ENCODE assay signal across 22 cellular contexts in the genomic region with DNA sequence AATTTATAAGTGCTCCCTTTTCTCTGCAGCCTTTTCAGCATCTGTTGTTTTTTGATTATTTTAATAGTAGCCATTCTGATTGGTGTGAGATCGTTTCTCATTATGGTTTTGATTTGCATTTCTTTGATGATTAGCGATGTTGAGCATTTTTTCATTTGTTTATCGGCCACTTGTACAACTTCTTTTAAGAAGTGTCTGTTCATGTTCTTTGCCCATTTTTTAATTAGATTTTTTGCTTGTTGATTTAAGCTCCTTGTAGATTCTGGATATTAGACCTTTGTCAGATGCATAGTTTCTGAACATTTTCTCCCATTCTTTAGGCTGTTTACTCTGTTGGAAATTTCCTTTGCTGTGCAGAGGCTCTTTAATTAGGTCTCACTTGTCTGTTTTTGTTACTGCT. TPM values are rescaled to one million over a fixed set of nuclear protein-coding genes. Genes with fewer than 3 reads are reported as not detected.
A peak's percentile ranks its signal among the peaks of the same experiment; 100 is the strongest.
DNase-seq lines count a peak whose midpoint lies in the region; ATAC-seq lines count a peak whose summit lies in the region.
"Had no signal": no experiment of that assay in that cellular context is flagged by ENCODE, and none has a peak within 500 bp of the region (broad histone marks: within the 10 kb centered on the region; RNA-seq: fewer than 3 reads in every experiment).

No MANE protein-coding gene starts in this region.

- H3K27ac Mint-ChIP-seq in activated CD4-positive, alpha-beta T cell treated with anti-CD3 and anti-CD28 coated beads for 36 hours, result peak overlapping the region; percentile 80
- H3K27ac Mint-ChIP-seq in stimulated activated naive CD8-positive, alpha-beta T cell treated with anti-CD3 and anti-CD28 coated beads, Interleukin-15, Interleukin-2, amounts not matched to agents 100 ng/mL and 50 ng/mL, for 24 hours, result peak overlapping the region; percentile 45
- H3K27ac Mint-ChIP-seq in central memory CD8-positive, alpha-beta T cell (ENCODE audit: low read depth), result peak overlapping the region; percentile 95
- H3K27ac Mint-ChIP-seq: IgD-negative memory B cell had no signal

- H3K27me3 Mint-ChIP-seq in activated CD4-positive, alpha-beta T cell treated with anti-CD3 and anti-CD28 coated beads for 36 hours, result no peaks in the 10 kb centered on the region
- no peaks in the 10 kb centered on the region for H3K27me3 Mint-ChIP-seq in stimulated activated naive CD8-positive, alpha-beta T cell treated with anti-CD3 and anti-CD28 coated beads, Interleukin-15, Interleukin-2, amounts not matched to agents 100 ng/mL and 50 ng/mL, for 24 hours
- no peaks in the 10 kb centered on the region for H3K27me3 Mint-ChIP-seq in central memory CD8-positive, alpha-beta T cell

- H3K36me3 Mint-ChIP-seq in activated CD4-positive, alpha-beta T cell treated with anti-CD3 and anti-CD28 coated beads for 36 hours (ENCODE audit: low read depth), result peaks cover 36% of the 10 kb centered on the region
- H3K36me3 Mint-ChIP-seq in stimulated activated naive CD8-positive, alpha-beta T cell treated with anti-CD3 and anti-CD28 coated beads, Interleukin-15, Interleukin-2, amounts not matched to agents 100 ng/mL and 50 ng/mL, for 24 hours (ENCODE audit: low read depth), result peaks cover 34% of the 10 kb centered on the region
- H3K36me3 Mint-ChIP-seq in central memory CD8-positive, alpha-beta T cell (ENCODE audit: insufficient read depth), result peaks cover 37% of the 10 kb centered on the region

- CTCF ChIA-PET in activated CD4-positive, alpha-beta T cell treated with anti-CD3 and anti-CD28 coated beads for 36 hours (lab: Charles Lee), result interaction anchor here (2.1 to 2.5 kb wide), 3 partner anchors 10 to 16 kb away, joined by 5 to 8 read pairs (median 7); no protein-coding TSS in a partner anchor

- intact Hi-C loops in activated CD4-positive, alpha-beta T cell treated with anti-CD3 and anti-CD28 coated beads for 36 hours (cut with DNase I, micrococcal nuclease), result loop anchor here in 1 of 2 experiments (10.0 kb wide), 3 partner anchors 1042 to 1232 kb away; no protein-coding TSS in a partner anchor

- DNase-seq in activated CD4-positive, alpha-beta T cell treated with anti-CD3 and anti-CD28 coated beads for 36 hours, result no peak
- no peak for DNase-seq in activated CD4-positive, alpha-beta T cell treated with anti-CD3 and anti-CD28 coated beads, Interleukin-2, amount 50 U/mL, for 4 hours
- no peak for DNase-seq in stimulated activated naive CD8-positive, alpha-beta T cell treated with anti-CD3 and anti-CD28 coated beads, Interleukin-15, Interleukin-2, amounts not matched to agents 100 U/mL and 50 U/mL, for 24 hours
- no peak for DNase-seq in central memory CD8-positive, alpha-beta T cell (ENCODE audit: low spot score in 2 of 2)
- DNase-seq in HK-2 (ENCODE audit: unreplicated experiment) (no peak), pons (ENCODE audit: low spot score) (no peak), H4 (ENCODE audit: low spot score) (no peak)
- DNase-seq: Calu3, GM23248, Karpas-422, NCI-H1417 treated with DMSO at 0.1 percent for 48 hours, NCI-H187 treated with DMSO at 0.1 percent for 48 hours, NCI-H2227 treated with DMSO at 0.1 percent for 48 hours, NCI-H510A treated with DMSO at 0.1 percent for 48 hours, PC-3, RPMI8226, SHP77 treated with DMSO at 0.1 percent for 48 hours had no signal

- ATAC-seq in activated CD4-positive, alpha-beta T cell treated with anti-CD3 and anti-CD28 coated beads for 36 hours, result no peak
- no peak for ATAC-seq in stimulated activated naive CD8-positive, alpha-beta T cell treated with anti-CD3 and anti-CD28 coated beads, Interleukin-15, Interleukin-2, amounts not matched to agents 100 U/mL and 50 U/mL, for 24 hours
- no peak for ATAC-seq in central memory CD8-positive, alpha-beta T cell (replicated peaks; ENCODE audit: extremely low read depth, poor library complexity, severe bottlenecking)
- ATAC-seq: GM12878, HCT116, PC-3 had no signal

- H3K4me3 Mint-ChIP-seq in activated CD4-positive, alpha-beta T cell treated with anti-CD3 and anti-CD28 coated beads for 36 hours, result no peak overlapping the region
- no peak overlapping the region for H3K4me3 Mint-ChIP-seq in stimulated activated naive CD8-positive, alpha-beta T cell treated with anti-CD3 and anti-CD28 coated beads, Interleukin-15, Interleukin-2, amounts not matched to agents 100 ng/mL and 50 ng/mL, for 24 hours
- no peak overlapping the region for H3K4me3 Mint-ChIP-seq in central memory CD8-positive, alpha-beta T cell
- H3K4me3 Mint-ChIP-seq: CD14-positive monocyte, IgD-negative memory B cell had no signal

- peaks cover 9% of the 10 kb centered on the region for H3K9me3 Mint-ChIP-seq in activated CD4-positive, alpha-beta T cell treated with anti-CD3 and anti-CD28 coated beads for 36 hours (ENCODE audit: low read depth)
- H3K9me3 Mint-ChIP-seq in stimulated activated naive CD8-positive, alpha-beta T cell treated with anti-CD3 and anti-CD28 coated beads, Interleukin-15, Interleukin-2, amounts not matched to agents 100 ng/mL and 50 ng/mL, for 24 hours, result no peaks in the 10 kb centered on the region
- no peaks in the 10 kb centered on the region for H3K9me3 Mint-ChIP-seq in central memory CD8-positive, alpha-beta T cell

- POLR2A ChIA-PET in activated CD4-positive, alpha-beta T cell treated with anti-CD3 and anti-CD28 coated beads for 36 hours (lab: Charles Lee), result no interaction called here

- H3K4me1 Mint-ChIP-seq in activated CD4-positive, alpha-beta T cell treated with anti-CD3 and anti-CD28 coated beads for 36 hours, result peaks cover 94% of the 10 kb centered on the region
- H3K4me1 Mint-ChIP-seq in stimulated activated naive CD8-positive, alpha-beta T cell treated with anti-CD3 and anti-CD28 coated beads, Interleukin-15, Interleukin-2, amounts not matched to agents 100 ng/mL and 50 ng/mL, for 24 hours (ENCODE audit: low read depth), result peaks cover 90% of the 10 kb centered on the region
- H3K4me1 Mint-ChIP-seq in central memory CD8-positive, alpha-beta T cell, result peaks cover 88% of the 10 kb centered on the region

RNA-seq across cellular contexts. Expression of a gene that starts 46.3 kb away (rescaled TPM):
- 100 to 1,000 TPM; 109 to 171 TPM for total RNA-seq in activated CD4-positive, alpha-beta T cell treated with anti-CD3 and anti-CD28 coated beads for 36 hours
- total RNA-seq in H4 (2014; rRNA removed; shearing (Covaris generic)), result 0.04 and 0.17 TPM in 2 replicates
- total RNA-seq: GM23248 had no signal

Comparison
In these comparisons a context has a peak if more than half of its experiments do, and no peak if none do; other contexts are left out.
1. H3K27ac Mint-ChIP-seq: peak in every context shown above with its lines; median percentile 95 in central memory CD8-positive, alpha-beta T cell; 80 in activated CD4-positive, alpha-beta T cell treated with anti-CD3 and anti-CD28 coated beads for 36 hours; 45 in stimulated activated naive CD8-positive, alpha-beta T cell treated with anti-CD3 and anti-CD28 coated beads, Interleukin-15, Interleukin-2, amounts not matched to agents 100 ng/mL and 50 ng/mL, for 24 hours.
2. RNA of a gene that starts 46.3 kb away (total RNA-seq): 109 to 171 TPM in activated CD4-positive, alpha-beta T cell treated with anti-CD3 and anti-CD28 coated beads for 36 hours; 0.04 to 0.17 TPM in H4; every median in the first group is over 10 times any median in the second.